ENCODE assay signal across 9 cellular contexts in the genomic region with DNA sequence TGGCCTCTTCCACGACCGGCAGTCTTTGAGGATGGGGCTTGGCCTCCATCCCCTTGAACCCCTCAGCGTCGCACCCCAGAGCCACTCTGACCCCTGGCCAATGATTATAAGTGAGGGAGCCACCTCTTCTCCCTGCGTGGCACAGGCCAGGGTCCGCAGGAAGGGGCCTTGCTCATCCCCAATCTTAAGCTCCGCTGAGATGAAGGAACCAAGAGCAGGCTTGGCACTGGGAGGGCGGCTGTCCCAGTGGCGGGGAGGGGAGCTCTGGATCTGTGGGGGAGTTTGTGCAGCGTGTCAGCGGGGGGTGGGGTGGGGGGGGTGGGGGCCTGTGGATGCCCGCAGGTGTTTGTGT. TPM values are rescaled to one million over a fixed set of nuclear protein-coding genes. Genes with fewer than 3 reads are reported as not detected.
DNase-seq lines count a peak whose midpoint lies in the region; ATAC-seq lines count a peak whose summit lies in the region.
"Had no signal": no experiment of that assay in that cellular context is flagged by ENCODE, and none has a peak within 500 bp of the region (broad histone marks: within the 10 kb centered on the region; RNA-seq: fewer than 3 reads in every experiment).

No MANE protein-coding gene starts in this region.

- H3K4me1 Mint-ChIP-seq in effector memory CD8-positive, alpha-beta T cell (ENCODE audit: low read depth in 2 of 2) = peaks cover 7 to 13% of the 10 kb centered on the region in 2 donors
- peaks cover 4 to 9% of the 10 kb centered on the region in 2 donors for H3K4me1 Mint-ChIP-seq in natural killer cell treated with Interleukin-12 subunit alpha and Interleukin-12 subunit beta and Interleukin-15 and Interleukin-18, amount 100 ng/mL, for 72 hours (ENCODE audit: low read depth in 2 of 2)

- peaks cover 4% of the 10 kb centered on the region for H3K36me3 Mint-ChIP-seq in effector memory CD8-positive, alpha-beta T cell (ENCODE audit: insufficient read depth)
- H3K36me3 Mint-ChIP-seq in natural killer cell treated with Interleukin-12 subunit alpha and Interleukin-12 subunit beta and Interleukin-15 and Interleukin-18, amount 100 ng/mL, for 72 hours = no peaks in the 10 kb centered on the region

- H3K27me3 Mint-ChIP-seq in effector memory CD8-positive, alpha-beta T cell = peaks cover 24 to 29% of the 10 kb centered on the region in 2 donors
- H3K27me3 Mint-ChIP-seq in natural killer cell treated with Interleukin-12 subunit alpha and Interleukin-12 subunit beta and Interleukin-15 and Interleukin-18, amount 100 ng/mL, for 72 hours = peaks cover 22 to 24% of the 10 kb centered on the region in 2 donors

- H3K9me3 Mint-ChIP-seq in effector memory CD8-positive, alpha-beta T cell = no peaks in the 10 kb centered on the region
- H3K9me3 Mint-ChIP-seq in natural killer cell treated with Interleukin-12 subunit alpha and Interleukin-12 subunit beta and Interleukin-15 and Interleukin-18, amount 100 ng/mL, for 72 hours = no peaks in the 10 kb centered on the region

- peak overlapping the region; percentile 54 for H3K4me3 ChIP-seq in Jurkat, Clone E6-1 (ENCODE audit: low read length)

- ATAC-seq in effector memory CD8-positive, alpha-beta T cell (replicated peaks) = no peak
- ATAC-seq in natural killer cell treated with Interleukin-12 subunit alpha and Interleukin-12 subunit beta and Interleukin-15 and Interleukin-18, amount 100 ng/mL, for 72 hours = no peak
- no peak for ATAC-seq in GM21526 (IDR thresholded peaks at IDR 0.05; ENCODE audit: low FRiP score, unreplicated experiment)

- DNase-seq in Ammon's horn (ENCODE audit: low spot score) = peak; percentile 5
- no peak for DNase-seq in Jurkat, Clone E6-1 (ENCODE audit: low read depth, low spot score)
- no peak for DNase-seq in effector memory CD8-positive, alpha-beta T cell
- DNase-seq in natural killer cell treated with Interleukin-12 subunit alpha and Interleukin-12 subunit beta and Interleukin-15 and Interleukin-18, amount 100 ng/mL, for 72 hours (ENCODE audit: low spot score) = no peak
- no peak for DNase-seq in NCI-H748 treated with DMSO at 0.1 percent for 48 hours (lab: John Stamatoyannopoulos, UW)
- no peak for DNase-seq in NCI-H2107 treated with DMSO at 0.1 percent for 48 hours (lab: John Stamatoyannopoulos, UW; ENCODE audit: unreplicated experiment)
- DNase-seq in central memory CD4-positive, alpha-beta T cell = no peak
- DNase-seq: NCI-H510A had no signal

- peak overlapping the region in 1 of 2 donors; percentile 55 for H3K27ac Mint-ChIP-seq in effector memory CD8-positive, alpha-beta T cell
- H3K27ac Mint-ChIP-seq in natural killer cell treated with Interleukin-12 subunit alpha and Interleukin-12 subunit beta and Interleukin-15 and Interleukin-18, amount 100 ng/mL, for 72 hours = no peak overlapping the region

- H3K4me3 Mint-ChIP-seq in effector memory CD8-positive, alpha-beta T cell = peak overlapping the region; percentile 87 to 92
- peak overlapping the region; percentile 72 for H3K4me3 Mint-ChIP-seq in natural killer cell treated with Interleukin-12 subunit alpha and Interleukin-12 subunit beta and Interleukin-15 and Interleukin-18, amount 100 ng/mL, for 72 hours

RNA-seq across cellular contexts. Expression of a gene that starts 13.8 kb away (rescaled TPM):
- 39.2 TPM for polyA plus RNA-seq in Jurkat, Clone E6-1 (2012; ENCODE audit: insufficient read depth, insufficient read length)
- total RNA-seq in natural killer cell treated with Interleukin-12 subunit alpha and Interleukin-12 subunit beta and Interleukin-15 and Interleukin-18, amount 100 ng/mL, for 72 hours = 100 to 1,000 TPM in 1 of 2 donors, 10 to 100 TPM in 1; 96.8 to 135 TPM
